9 cellular contexts compared by ENCODE assay signal in the genomic region with DNA sequence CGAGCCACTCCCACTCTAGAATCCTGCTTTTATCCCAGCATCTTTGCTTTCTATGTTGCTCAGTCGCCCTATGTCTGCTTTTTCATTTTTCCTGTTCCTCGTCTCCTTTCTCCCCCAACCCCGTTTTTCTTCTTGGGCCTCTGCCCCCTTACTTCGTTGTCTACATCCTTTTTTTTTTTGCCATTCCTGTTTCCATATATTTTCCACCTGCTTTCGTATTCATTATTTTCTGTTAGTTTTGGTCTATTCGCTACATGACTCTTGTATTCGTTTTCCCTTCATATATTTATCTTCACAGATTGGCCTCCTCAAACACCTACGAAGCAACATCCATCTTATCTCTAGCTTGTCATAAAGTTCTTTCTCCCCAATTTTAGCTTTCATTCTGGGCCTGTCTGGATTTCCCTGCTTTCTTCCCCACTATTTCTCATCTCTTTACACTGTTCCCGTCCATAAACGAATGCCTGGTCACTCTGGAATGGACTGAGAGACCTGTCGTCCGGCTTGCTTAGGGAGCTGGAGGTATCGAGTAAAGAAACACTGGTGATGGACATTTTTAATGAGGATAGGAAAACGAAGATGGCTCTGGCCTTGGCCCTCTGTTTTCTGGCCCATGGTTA. TPM values are rescaled to one million over a fixed set of nuclear protein-coding genes. Genes with fewer than 3 reads are reported as not detected.
DNase-seq lines count a peak whose midpoint lies in the region; ATAC-seq, FAIRE-seq and TF ChIP-seq lines count a peak whose summit lies in the region.
"Had no signal": no experiment of that assay in that cellular context is flagged by ENCODE, and none has a peak within 500 bp of the region (broad histone marks: within the 10 kb centered on the region; RNA-seq: fewer than 3 reads in every experiment).

No MANE protein-coding gene starts in this region.

- peaks cover 44% of the 10 kb centered on the region for H3K4me1 Mint-ChIP-seq in stimulated activated naive CD8-positive, alpha-beta T cell treated with anti-CD3 and anti-CD28 coated beads, Interleukin-15, Interleukin-2, amounts not matched to agents 100 ng/mL and 50 ng/mL, for 24 hours (ENCODE audit: low read depth)
- peaks cover 24% of the 10 kb centered on the region for H3K4me1 Mint-ChIP-seq in mesothelial cell of epicardium

- no peaks in the 10 kb centered on the region for H3K9me3 Mint-ChIP-seq in stimulated activated naive CD8-positive, alpha-beta T cell treated with anti-CD3 and anti-CD28 coated beads, Interleukin-15, Interleukin-2, amounts not matched to agents 100 ng/mL and 50 ng/mL, for 24 hours
- no peaks in the 10 kb centered on the region for H3K9me3 Mint-ChIP-seq in mesothelial cell of epicardium

- H3K36me3 ChIP-seq in bronchial epithelial cell (ENCODE audit: control insufficient read depth, insufficient read depth, low read length) = peaks cover 26% of the 10 kb centered on the region
- H3K36me3 ChIP-seq in aorta (ENCODE audit: control insufficient read depth in 1 of 2, insufficient read depth in 2 of 2, low read length in 1 of 2) = peaks cover 7 to 12% of the 10 kb centered on the region in 2 donors

- no peaks in the 10 kb centered on the region for H3K4me1 ChIP-seq in aorta (ENCODE audit: control insufficient read depth in 1 of 2, insufficient read depth in 2 of 2, low read length in 2 of 2)

- peak overlapping the region; percentile 91 for H3K4me3 Mint-ChIP-seq in stimulated activated naive CD8-positive, alpha-beta T cell treated with anti-CD3 and anti-CD28 coated beads, Interleukin-15, Interleukin-2, amounts not matched to agents 100 ng/mL and 50 ng/mL, for 24 hours
- H3K4me3 Mint-ChIP-seq in mesothelial cell of epicardium = peak overlapping the region; percentile 81

- no peaks in the 10 kb centered on the region for H3K27me3 Mint-ChIP-seq in stimulated activated naive CD8-positive, alpha-beta T cell treated with anti-CD3 and anti-CD28 coated beads, Interleukin-15, Interleukin-2, amounts not matched to agents 100 ng/mL and 50 ng/mL, for 24 hours
- H3K27me3 Mint-ChIP-seq in mesothelial cell of epicardium (ENCODE audit: low read depth) = no peaks in the 10 kb centered on the region

- H3K27ac Mint-ChIP-seq in stimulated activated naive CD8-positive, alpha-beta T cell treated with anti-CD3 and anti-CD28 coated beads, Interleukin-15, Interleukin-2, amounts not matched to agents 100 ng/mL and 50 ng/mL, for 24 hours = peak overlapping the region; percentile 94
- peak overlapping the region; percentile 95 for H3K27ac Mint-ChIP-seq in mesothelial cell of epicardium

- H3K4me3 ChIP-seq in bronchial epithelial cell (ENCODE audit: low read depth, low read length) (peak overlapping the region; percentile 73), aorta (ENCODE audit: low read length in 2 of 2) (peak overlapping the region; percentile 87 to 88)

- no peaks in the 10 kb centered on the region for H3K9me3 ChIP-seq in aorta (ENCODE audit: control insufficient read depth, low read length)

- H3K27me3 ChIP-seq in bronchial epithelial cell (ENCODE audit: control insufficient read depth, insufficient read depth, low read length) (no peaks in the 10 kb centered on the region), aorta (ENCODE audit: control insufficient read depth in 1 of 2, insufficient read depth in 2 of 2, low read length in 1 of 2) (no peaks in the 10 kb centered on the region)

- no peak for DNase-seq in stimulated activated naive CD8-positive, alpha-beta T cell treated with anti-CD3 and anti-CD28 coated beads, Interleukin-15, Interleukin-2, amounts not matched to agents 100 U/mL and 50 U/mL, for 24 hours
- no peak for DNase-seq in bronchial epithelial cell (ENCODE audit: low read depth)
- no peak for DNase-seq in mesothelial cell of epicardium (ENCODE audit: low spot score in 2 of 2, unreplicated experiment in 2 of 2)
- DNase-seq in aorta = no peak
- no peak for DNase-seq in left lobe of liver (ENCODE audit: low spot score)
- DNase-seq in AG08395 (ENCODE audit: low spot score) = no peak
- DNase-seq in NCI-H526 treated with DMSO at 0.1 percent for 48 hours (lab: John Stamatoyannopoulos, UW) = no peak

- peak overlapping the region; percentile 68 to 91 for H3K27ac ChIP-seq in aorta (ENCODE audit: low read depth in 1 of 2, low read length in 2 of 2)

- intact Hi-C loops in aorta (cut with DNase I) = loop anchor here (5.0 kb wide), 2 partner anchors 41 to 1959 kb away; partner anchors contain the start of genes C6orf47 (in 1 of the 2) and GPANK1 (in 1 of the 2)

- H3K36me3 Mint-ChIP-seq in stimulated activated naive CD8-positive, alpha-beta T cell treated with anti-CD3 and anti-CD28 coated beads, Interleukin-15, Interleukin-2, amounts not matched to agents 100 ng/mL and 50 ng/mL, for 24 hours (ENCODE audit: low read depth) = peaks cover 67% of the 10 kb centered on the region
- peaks cover 22% of the 10 kb centered on the region for H3K36me3 Mint-ChIP-seq in mesothelial cell of epicardium

- TF ChIP-seq CTCF in bronchial epithelial cell (IDR thresholded peaks at IDR 0.05; ENCODE audit: insufficient read depth, low read length, severe bottlenecking) (no peak), mesothelial cell of epicardium (IDR thresholded peaks at IDR 0.05; ENCODE audit: unreplicated experiment) (no peak)

- no peak for FAIRE-seq in bronchial epithelial cell (lab: Jason Lieb, UNC)
- FAIRE-seq: GM18507 had no signal

- 2% methylated on average over 15 of the region's 15 CpGs for WGBS in aorta, 2 donors

- ATAC-seq in stimulated activated naive CD8-positive, alpha-beta T cell treated with anti-CD3 and anti-CD28 coated beads, Interleukin-15, Interleukin-2, amounts not matched to agents 100 U/mL and 50 U/mL, for 24 hours = no peak
- ATAC-seq in aorta (ENCODE audit: low FRiP score) = no peak
- no peak for ATAC-seq in left lobe of liver

RNA-seq across cellular contexts. Expression of gene PRRC2A, which starts 0.9 kb away (rescaled TPM):
- total RNA-seq in bronchial epithelial cell (21.1 and 24.7 TPM in 2 replicates), mesothelial cell of epicardium (273 to 290 TPM (median 288 TPM) in 3 replicates), aorta (100 to 1,000 TPM; 154 to 164 TPM), left lobe of liver (47.3 TPM)
- 100 to 1,000 TPM in 1 of 2 donors, 10 to 100 TPM in 1; 28.5 to 152 TPM for polyA plus RNA-seq in aorta

RNA-seq across cellular contexts. Expression of gene AIF1, which starts 6.4 kb away (rescaled TPM):
- total RNA-seq in bronchial epithelial cell (not detected in 2 replicates), mesothelial cell of epicardium (5.1 to 6.0 TPM (median 5.1 TPM) in 3 replicates), aorta (10 to 100 TPM; 32.6 to 68.3 TPM), left lobe of liver (7.2 TPM)
- 100 to 1,000 TPM in 1 of 2 donors, 10 to 100 TPM in 1; 38.2 to 166 TPM for polyA plus RNA-seq in aorta

RNA-seq across cellular contexts. Expression of gene NCR3, which starts 28.6 kb away (rescaled TPM):
- not detected in 2 replicates for total RNA-seq in bronchial epithelial cell
- not detected in 3 replicates for total RNA-seq in mesothelial cell of epicardium
- total RNA-seq in aorta = not detected
- not detected for polyA plus RNA-seq in aorta
- total RNA-seq in left lobe of liver = not detected

RNA-seq across cellular contexts. Expression of gene BAG6, which starts 31.0 kb away (rescaled TPM):
- total RNA-seq in bronchial epithelial cell (71.1 and 84.1 TPM in 2 replicates), mesothelial cell of epicardium (327 to 338 TPM (median 338 TPM) in 3 replicates), aorta (100 to 1,000 TPM; 207 to 215 TPM), left lobe of liver (141 TPM)
- 100 to 1,000 TPM in 1 of 2 donors, 10 to 100 TPM in 1; 75.0 to 379 TPM for polyA plus RNA-seq in aorta

RNA-seq across cellular contexts. Expression of gene APOM, which starts 34.3 kb away (rescaled TPM):
- 0.26 and 0.53 TPM in 2 replicates for total RNA-seq in bronchial epithelial cell
- total RNA-seq in mesothelial cell of epicardium = 2.4 to 3.4 TPM (median 3.1 TPM) in 3 replicates
- total RNA-seq in aorta = under 1 TPM; 0.42 to 0.96 TPM
- polyA plus RNA-seq in aorta = 1 to 10 TPM in 1 of 2 donors, not detected in 1; 2.6 TPM
- 97.1 TPM for total RNA-seq in left lobe of liver
